Comparison of ENCODE assay signal across 17 cellular contexts in the genomic region with DNA sequence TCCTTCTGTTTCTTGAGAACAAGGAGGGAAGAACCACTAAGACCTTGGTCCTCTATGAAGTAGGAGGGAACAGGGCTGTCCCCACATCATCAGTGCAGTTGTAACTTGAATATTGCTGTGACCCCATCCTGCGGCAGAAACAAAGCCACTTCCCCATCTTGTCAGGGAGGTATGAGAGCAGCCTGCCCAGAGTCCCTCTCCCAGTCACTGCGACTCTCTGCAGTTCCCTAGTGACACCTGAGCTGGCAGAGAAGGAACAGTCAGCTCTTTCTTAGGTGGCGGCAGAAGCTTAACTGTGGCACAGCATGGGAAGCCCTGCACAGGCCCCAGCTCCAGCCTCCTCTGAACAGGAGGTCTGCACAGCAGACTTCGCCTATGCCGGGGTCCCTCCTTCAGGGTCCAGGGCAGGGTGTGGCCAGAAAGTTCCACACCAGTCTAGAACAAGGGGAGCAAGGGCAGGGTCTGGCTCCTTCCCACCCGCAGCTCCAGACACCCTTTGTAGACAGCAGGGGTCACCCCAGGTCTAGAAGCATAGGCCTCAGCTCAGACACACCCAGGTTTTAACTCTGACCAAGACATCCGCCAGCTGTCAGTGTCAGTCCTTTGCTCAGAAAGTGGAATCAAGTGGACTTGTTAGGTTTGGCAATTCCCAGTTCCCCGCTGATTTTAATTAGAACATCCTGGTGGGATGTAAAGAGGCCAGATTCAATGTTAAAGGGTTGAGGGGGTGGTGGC. TPM values are rescaled to one million over a fixed set of nuclear protein-coding genes. Genes with fewer than 3 reads are reported as not detected.
DNase-seq lines count a peak whose midpoint lies in the region; ATAC-seq, FAIRE-seq and TF ChIP-seq lines count a peak whose summit lies in the region.
"Had no signal": no experiment of that assay in that cellular context is flagged by ENCODE, and none has a peak within 500 bp of the region (broad histone marks: within the 10 kb centered on the region; RNA-seq: fewer than 3 reads in every experiment).

No MANE protein-coding gene starts in this region.

- SMC1A ChIA-PET in GM12878 (lab: Charles Lee; ENCODE audit: uncharacterized antibody, unreplicated experiment): no interaction called here

- no peak for DNase-seq in activated naive CD4-positive, alpha-beta T cell treated with anti-CD3 and anti-CD28 coated beads, Interleukin-2, amount 50 U/mL, for 72 hours (ENCODE audit: low spot score in 2 of 2)
- no peak for DNase-seq in activated naive CD4-positive, alpha-beta T cell treated with anti-CD3 and anti-CD28 coated beads for 36 hours
- DNase-seq in NB4 (ENCODE audit: low read depth) (peak; percentile 44), GM12878 (ENCODE audit: low read depth, low spot score) (no peak)
- no peak for DNase-seq in effector memory CD8-positive, alpha-beta T cell
- DNase-seq in effector CD4-positive, alpha-beta T cell: no peak
- DNase-seq: activated T-cell treated with anti-CD3 and anti-CD28 coated beads, Interleukin-2, amount 50 U/mL, for 72 hours; body of pancreas; DND-41; effector CD8-positive, alpha-beta T cell; NCI-H1105; NCI-H526; stimulated activated CD4-positive, alpha-beta T cell treated with anti-CD3 and anti-CD28 coated beads, Interleukin-4, amount 100 ng/mL, for 1 hour; uterus had no signal

- H3K27ac Mint-ChIP-seq in activated naive CD4-positive, alpha-beta T cell treated with anti-CD3 and anti-CD28 coated beads, Interleukin-2, amount 50 U/mL, for 72 hours: peak overlapping the region; percentile 80 to 82
- H3K27ac Mint-ChIP-seq in activated naive CD4-positive, alpha-beta T cell treated with anti-CD3 and anti-CD28 coated beads for 36 hours: no peak overlapping the region
- peak overlapping the region in 1 of 2 donors; percentile 47 for H3K27ac Mint-ChIP-seq in effector memory CD8-positive, alpha-beta T cell
- H3K27ac Mint-ChIP-seq: activated T-cell treated with anti-CD3 and anti-CD28 coated beads, Interleukin-2, amount 50 U/mL, for 72 hours had no signal

- no peak overlapping the region for H3K4me3 Mint-ChIP-seq in activated naive CD4-positive, alpha-beta T cell treated with anti-CD3 and anti-CD28 coated beads for 36 hours
- H3K4me3 Mint-ChIP-seq in effector memory CD8-positive, alpha-beta T cell: no peak overlapping the region
- H3K4me3 Mint-ChIP-seq: activated T-cell treated with anti-CD3 and anti-CD28 coated beads, Interleukin-2, amount 50 U/mL, for 72 hours had no signal

- no peaks in the 10 kb centered on the region for H3K79me2 ChIP-seq in GM12878 (ENCODE audit: control insufficient read depth, insufficient read depth, low read length)

- H3K27me3 ChIP-seq in GM12878 (replicated peaks in 1 of 2; ENCODE audit: control insufficient read depth in 2 of 2, insufficient read depth in 2 of 2, low read length in 1 of 2) (no peaks in the 10 kb centered on the region), skeletal muscle satellite cell (ENCODE audit: control insufficient read depth, insufficient read depth, low read length) (no peaks in the 10 kb centered on the region)
- H3K27me3 ChIP-seq: body of pancreas, uterus had no signal

- 96% methylated on average over 8 of the region's 8 CpGs for WGBS in GM12878 (ENCODE audit: insufficient coverage, insufficient replicate concordance, low lambda C conversion rate, missing lambda C conversion rate)

- no peaks in the 10 kb centered on the region for H4K20me1 ChIP-seq in GM12878 (ENCODE audit: control insufficient read depth, insufficient read depth)

- peaks cover 15% of the 10 kb centered on the region for H3K4me1 Mint-ChIP-seq in activated naive CD4-positive, alpha-beta T cell treated with anti-CD3 and anti-CD28 coated beads for 36 hours (ENCODE audit: low read depth)
- peaks cover 29 to 34% of the 10 kb centered on the region in 2 donors for H3K4me1 Mint-ChIP-seq in effector memory CD8-positive, alpha-beta T cell (ENCODE audit: low read depth in 2 of 2)

- no peak overlapping the region for H3K4me2 ChIP-seq in GM12878 (ENCODE audit: control insufficient read depth, insufficient read depth)
- H3K4me2 ChIP-seq in skeletal muscle satellite cell (ENCODE audit: low read length): peak overlapping the region; percentile 4

- no peaks in the 10 kb centered on the region for H3K4me1 ChIP-seq in GM12878 (ENCODE audit: control insufficient read depth, insufficient read depth, low read length)
- peaks cover 21% of the 10 kb centered on the region for H3K4me1 ChIP-seq in skeletal muscle satellite cell (ENCODE audit: control insufficient read depth, insufficient read depth, low read length)
- H3K4me1 ChIP-seq: body of pancreas, uterus had no signal

- H3K36me3 Mint-ChIP-seq in activated naive CD4-positive, alpha-beta T cell treated with anti-CD3 and anti-CD28 coated beads, Interleukin-2, amount 50 U/mL, for 72 hours: peaks cover 7 to 14% of the 10 kb centered on the region in 2 donors
- H3K36me3 Mint-ChIP-seq in activated naive CD4-positive, alpha-beta T cell treated with anti-CD3 and anti-CD28 coated beads for 36 hours (ENCODE audit: low read depth): peaks cover 17% of the 10 kb centered on the region
- H3K36me3 Mint-ChIP-seq in effector memory CD8-positive, alpha-beta T cell (ENCODE audit: insufficient read depth): peaks cover 73% of the 10 kb centered on the region

- RAD21 ChIA-PET in GM12878 (lab: Charles Lee; ENCODE audit: unreplicated experiment): no interaction called here

- peaks cover 24 to 31% of the 10 kb centered on the region in 2 experiments; a peak in 3 of 4 replicates for H3K36me3 ChIP-seq in GM12878 (ENCODE audit: control insufficient read depth in 2 of 2, insufficient read depth in 2 of 2, low read length in 1 of 2)
- H3K36me3 ChIP-seq in skeletal muscle satellite cell (ENCODE audit: insufficient read depth, low read length): no peaks in the 10 kb centered on the region
- H3K36me3 ChIP-seq: uterus had no signal

- in situ Hi-C loops in GM12878 (cut with MboI): no loop called here

- no peaks in the 10 kb centered on the region for H3K27me3 Mint-ChIP-seq in activated naive CD4-positive, alpha-beta T cell treated with anti-CD3 and anti-CD28 coated beads for 36 hours (ENCODE audit: low read depth)
- H3K27me3 Mint-ChIP-seq in effector memory CD8-positive, alpha-beta T cell: no peaks in the 10 kb centered on the region

- TF ChIP-seq EP300 in GM12878 (IDR thresholded peaks at IDR 0.05; ENCODE audit: borderline replicate concordance in 1 of 2, control insufficient read depth in 1 of 2, low read depth in 2 of 2, low read length in 2 of 2): no peak

- ATAC-seq in activated naive CD4-positive, alpha-beta T cell treated with anti-CD3 and anti-CD28 coated beads, Interleukin-2, amount 50 U/mL, for 72 hours: no peak
- ATAC-seq in GM12878 (no peak), HG02763 (IDR thresholded peaks at IDR 0.05; ENCODE audit: unreplicated experiment) (no peak)
- ATAC-seq in effector memory CD8-positive, alpha-beta T cell (replicated peaks): no peak
- ATAC-seq: activated T-cell treated with anti-CD3 and anti-CD28 coated beads, Interleukin-2, amount 50 U/mL, for 72 hours; body of pancreas had no signal

- H3K9me3 Mint-ChIP-seq in activated naive CD4-positive, alpha-beta T cell treated with anti-CD3 and anti-CD28 coated beads, Interleukin-2, amount 50 U/mL, for 72 hours: no peaks in the 10 kb centered on the region
- H3K9me3 Mint-ChIP-seq in activated naive CD4-positive, alpha-beta T cell treated with anti-CD3 and anti-CD28 coated beads for 36 hours: no peaks in the 10 kb centered on the region
- H3K9me3 Mint-ChIP-seq in effector memory CD8-positive, alpha-beta T cell: no peaks in the 10 kb centered on the region
- H3K9me3 Mint-ChIP-seq: activated T-cell treated with anti-CD3 and anti-CD28 coated beads, Interleukin-2, amount 50 U/mL, for 72 hours had no signal

- no peak for TF ChIP-seq POLR2A in NB4 (IDR thresholded peaks at IDR 0.05; ENCODE audit: extremely low read depth, insufficient read length)
- 0 out of 2 replicates have a peak, but pooled peaks have one; percentile 26 for TF ChIP-seq POLR2A in GM12878 (IDR thresholded peaks at IDR 0.05; ENCODE audit: low read depth, low read length)

- no peak overlapping the region for H2AFZ ChIP-seq in GM12878 (ENCODE audit: control insufficient read depth, low read depth, low read length)

- intact Hi-C loops in activated naive CD4-positive, alpha-beta T cell treated with anti-CD3 and anti-CD28 coated beads for 36 hours (cut with micrococcal nuclease): no loop called here
- intact Hi-C loops in GM12878 (cut with micrococcal nuclease; ENCODE audit: unreplicated experiment): no loop called here

- no TSS peak for BruUV-seq in GM12878 (replicated peaks; lab: Mats Ljungman, UMichigan)

- CTCF ChIA-PET in activated naive CD4-positive, alpha-beta T cell treated with anti-CD3 and anti-CD28 coated beads for 36 hours (lab: Charles Lee): interaction anchor here (0.5 to 2.4 kb wide), 3 partner anchors 14 to 90 kb away, joined by 4 to 7 read pairs (median 7); no protein-coding TSS in a partner anchor
- CTCF ChIA-PET in GM12878 (lab: Yijun Ruan, JAX): interaction anchor here (1.3 to 1.8 kb wide), 3 partner anchors 10 to 51 kb away, joined by 3 to 5 read pairs (median 3); no protein-coding TSS in a partner anchor

- H3K4me3 ChIP-seq in NB4 (ENCODE audit: low read depth, low read length) (no peak overlapping the region), GM12878 (no peak overlapping the region), skeletal muscle satellite cell (ENCODE audit: low read length) (no peak overlapping the region)
- H3K4me3 ChIP-seq: body of pancreas, uterus had no signal

- H3K9me3 ChIP-seq in GM12878 (replicated peaks; ENCODE audit: control insufficient read depth, insufficient read depth, low read length) (no peaks in the 10 kb centered on the region), skeletal muscle satellite cell (replicated peaks; ENCODE audit: low read length) (no peaks in the 10 kb centered on the region)
- H3K9me3 ChIP-seq: body of pancreas, uterus had no signal

- POLR2A ChIA-PET in GM12878 (lab: Charles Lee): no interaction called here

- TF ChIP-seq RAD21 in GM12878 (IDR thresholded peaks at IDR 0.05; ENCODE audit: insufficient read depth, low read depth, low read length): no peak

- H3K9ac ChIP-seq in GM12878 (ENCODE audit: control insufficient read depth, insufficient read depth, low read length) (no peak overlapping the region), skeletal muscle satellite cell (ENCODE audit: low read depth, low read length) (peak overlapping the region; percentile 25)

- FAIRE-seq in GM12878 (lab: Jason Lieb, UNC): no peak

- TF ChIP-seq CTCF in NB4 (IDR thresholded peaks at IDR 0.05; ENCODE audit: low read depth, low read length): no peak
- TF ChIP-seq CTCF in GM12878 (IDR thresholded peaks at IDR 0.05 in 2 of 3, conservative IDR thresholded peaks at IDR 0.05 in 1 of 3; ENCODE audit: control insufficient read depth in 2 of 3, extremely low read depth in 1 of 3, insufficient read depth in 1 of 3, low read depth in 3 of 3, low read length in 3 of 3): no peak

- no peak overlapping the region for H3K27ac ChIP-seq in GM12878 (ENCODE audit: control insufficient read depth, insufficient read depth)
- H3K27ac ChIP-seq: body of pancreas, uterus, VCaP had no signal

RNA-seq across cellular contexts. Expression of a gene that starts 36.8 kb away (rescaled TPM):
- 1 to 10 TPM; 1.4 to 3.2 TPM for total RNA-seq in activated naive CD4-positive, alpha-beta T cell treated with anti-CD3 and anti-CD28 coated beads, Interleukin-2, amount 50 U/mL, for 72 hours
- under 1 TPM; 0.52 to 0.99 TPM for total RNA-seq in activated naive CD4-positive, alpha-beta T cell treated with anti-CD3 and anti-CD28 coated beads for 36 hours
- total RNA-seq in GM12878 (2013; cell fraction: nucleolus; rRNA removed): 1.4 and 2.3 TPM in 2 replicates
- total RNA-seq in GM12878 (2014; rRNA removed): 0.87 and 1.1 TPM in 2 replicates
- total RNA-seq in GM12878 (2014; rRNA removed; fragmentation: Illumina TruSeq; extraction: Trizol): 0.05 and 0.45 TPM in 2 replicates
- total RNA-seq in GM12878 (2021): 1.8 and 2.5 TPM in 2 replicates
- not detected for polyA plus RNA-seq in GM12878 (2011; ENCODE audit: low read depth)
- 0.07 TPM in 1 of 2 replicates, not detected in the other for polyA plus RNA-seq in GM12878 (2011; rRNA removed)
- polyA plus RNA-seq in GM12878 (2011; cell fraction: cytosol; rRNA removed): 0.04 and 0.07 TPM in 2 replicates
- polyA plus RNA-seq in GM12878 (2011; cell fraction: nucleus; rRNA removed): 0.19 and 0.51 TPM in 2 replicates
- 0.51 and 0.80 TPM in 2 replicates for polyA plus RNA-seq in GM12878 (2012)
- 0.01 and 0.03 TPM in 2 replicates for polyA plus RNA-seq in GM12878 (2014; fragmentation: Illumina TruSeq; extraction: Trizol)
- polyA plus RNA-seq in GM12878 (2014; fragmentation: Nextera tagmentation; extraction: Ambion mirVana): under 1 TPM in 1 of 2 experiments, not detected in 1; 0.62 TPM
- 0.26 and 0.66 TPM in 2 replicates for polyA plus RNA-seq in GM12878 (2014; rRNA removed)
- polyA plus RNA-seq in GM12878 (2016; fragmentation: Nextera tagmentation; extraction: Ambion mirVana): under 1 TPM; 0.06 to 0.52 TPM
- 0.10 TPM in 1 of 2 replicates, not detected in the other for polyA minus RNA-seq in GM12878 (2011; rRNA and poly(A)+ RNA removed)
- not detected in 2 replicates for polyA minus RNA-seq in GM12878 (2011; cell fraction: cytosol; rRNA and poly(A)+ RNA removed)
- polyA minus RNA-seq in GM12878 (2011; cell fraction: nucleus; rRNA and poly(A)+ RNA removed): 0.10 and 0.24 TPM in 2 replicates
- total RNA-seq in skeletal muscle satellite cell (2012; rRNA removed): under 0.01 TPM in 1 of 2 replicates, not detected in the other

RNA-seq across cellular contexts. Expression of a gene that starts 57.4 kb away (rescaled TPM):
- 100 to 1,000 TPM; 342 to 426 TPM for total RNA-seq in activated naive CD4-positive, alpha-beta T cell treated with anti-CD3 and anti-CD28 coated beads, Interleukin-2, amount 50 U/mL, for 72 hours
- 100 to 1,000 TPM; 173 to 175 TPM for total RNA-seq in activated naive CD4-positive, alpha-beta T cell treated with anti-CD3 and anti-CD28 coated beads for 36 hours
- 1,242 and 1,365 TPM in 2 replicates for total RNA-seq in GM12878 (2013; cell fraction: nucleolus; rRNA removed)
- total RNA-seq in GM12878 (2014; rRNA removed) (92.2 and 98.6 TPM in 2 replicates), GM12878 (2014; rRNA removed; fragmentation: Illumina TruSeq; extraction: Trizol) (87.4 and 87.6 TPM in 2 replicates), GM12878 (2021) (104 and 112 TPM in 2 replicates)
- 102 TPM for polyA plus RNA-seq in GM12878 (2011; ENCODE audit: low read depth)
- polyA plus RNA-seq in GM12878 (2011; rRNA removed) (226 and 341 TPM in 2 replicates), GM12878 (2014; fragmentation: Illumina TruSeq; extraction: Trizol) (115 and 128 TPM in 2 replicates), GM12878 (2014; fragmentation: Nextera tagmentation; extraction: Ambion mirVana) (10 to 100 TPM; 11.9 to 13.6 TPM), GM12878 (2014; rRNA removed) (118 and 128 TPM in 2 replicates), GM12878 (2016; fragmentation: Nextera tagmentation; extraction: Ambion mirVana) (10 to 100 TPM; 33.5 to 35.4 TPM)
- polyA plus RNA-seq in GM12878 (2011; cell fraction: cytosol; rRNA removed): 282 and 297 TPM in 2 replicates
- 1,111 and 1,225 TPM in 2 replicates for polyA plus RNA-seq in GM12878 (2011; cell fraction: nucleus; rRNA removed)
- polyA plus RNA-seq in GM12878 (2012): 138 and 162 TPM in 2 replicates
- 273 and 309 TPM in 2 replicates for polyA minus RNA-seq in GM12878 (2011; rRNA and poly(A)+ RNA removed)
- 71.8 and 79.0 TPM in 2 replicates for polyA minus RNA-seq in GM12878 (2011; cell fraction: cytosol; rRNA and poly(A)+ RNA removed)
- 230 and 324 TPM in 2 replicates for polyA minus RNA-seq in GM12878 (2011; cell fraction: nucleus; rRNA and poly(A)+ RNA removed)
- total RNA-seq in skeletal muscle satellite cell (2012; rRNA removed): 8.4 and 15.5 TPM in 2 replicates
